8 cellular contexts compared by ENCODE assay signal in the genomic region with DNA sequence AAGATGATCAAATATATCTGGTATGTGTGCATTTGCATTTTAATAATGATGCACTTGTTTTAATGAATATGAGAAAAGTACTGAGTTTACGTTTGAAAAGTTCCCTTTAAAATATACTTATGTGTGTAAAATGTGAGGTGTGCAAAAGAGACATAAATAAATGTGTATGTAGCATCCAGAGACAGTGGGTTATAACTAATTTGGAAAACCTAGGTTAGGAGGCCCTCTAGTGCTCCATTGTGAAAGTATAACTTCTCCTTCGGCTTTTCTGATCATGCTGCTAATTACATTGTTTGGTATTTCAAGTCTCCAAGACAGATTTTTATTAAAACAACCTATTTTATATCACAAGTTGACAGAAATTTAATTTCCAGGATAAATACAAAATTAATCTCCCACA. TPM values are rescaled to one million over a fixed set of nuclear protein-coding genes. Genes with fewer than 3 reads are reported as not detected.
DNase-seq lines count a peak whose midpoint lies in the region; ATAC-seq, FAIRE-seq and TF ChIP-seq lines count a peak whose summit lies in the region.

No MANE protein-coding gene starts in this region.

- no peak overlapping the region for H3K27ac ChIP-seq in left ventricle myocardium inferior (replicated peaks)
- no peak overlapping the region for H3K27ac ChIP-seq in gastrocnemius medialis

- TF ChIP-seq CTCF in left ventricle myocardium inferior (IDR thresholded peaks at IDR 0.05; ENCODE audit: borderline replicate concordance) (peak; percentile 49), choroid plexus epithelial cell (conservative IDR thresholded peaks at IDR 0.05; ENCODE audit: low read depth, low read length) (peak; percentile 66), nephron (IDR thresholded peaks at IDR 0.05; ENCODE audit: unreplicated experiment in 3 of 3) (peak; percentile 56 to 66 (median 58)), gastrocnemius medialis (IDR thresholded peaks at IDR 0.05 in 4 of 5, conservative IDR thresholded peaks at IDR 0.05 in 1 of 5) (peak in 1 of 5 experiments; percentile 20)

- H3K27me3 Mint-ChIP-seq in nephron (ENCODE audit: low read depth): peaks cover 6% of the 10 kb centered on the region

- H3K27me3 ChIP-seq in left ventricle myocardium inferior (ENCODE audit: low read depth) (peaks cover 25% of the 10 kb centered on the region), gastrocnemius medialis (no peaks in the 10 kb centered on the region)

- intact Hi-C loops in left ventricle myocardium inferior (cut with micrococcal nuclease) (no loop called here), Right ventricle myocardium superior (cut with DNase I) (no loop called here), gastrocnemius medialis (cut with DNase I; ENCODE audit: low total_unique reads) (no loop called here)

- H3K9me3 ChIP-seq in left ventricle myocardium inferior (replicated peaks): no peaks in the 10 kb centered on the region
- H3K9me3 ChIP-seq in gastrocnemius medialis: no peaks in the 10 kb centered on the region

- ATAC-seq in Right ventricle myocardium superior (ENCODE audit: poor library complexity): no peak
- ATAC-seq in HG02981 (IDR thresholded peaks at IDR 0.05; ENCODE audit: unreplicated experiment): peak; percentile 79
- no peak for ATAC-seq in gastrocnemius medialis

- no peaks in the 10 kb centered on the region for H3K9me3 Mint-ChIP-seq in nephron

- H3K4me1 Mint-ChIP-seq in nephron: no peaks in the 10 kb centered on the region

- no peaks in the 10 kb centered on the region for H3K36me3 Mint-ChIP-seq in nephron (ENCODE audit: low read depth)

- in situ Hi-C loops in gastrocnemius medialis (cut with MboI; ENCODE audit: low sequenced_read_pairs in 4 of 4): no loop called here

- H3K36me3 ChIP-seq in left ventricle myocardium inferior: no peaks in the 10 kb centered on the region
- H3K36me3 ChIP-seq in gastrocnemius medialis: no peaks in the 10 kb centered on the region

- H3K4me3 ChIP-seq in left ventricle myocardium inferior: no peak overlapping the region
- no peak overlapping the region for H3K4me3 ChIP-seq in choroid plexus epithelial cell (ENCODE audit: low read depth, low read length)
- H3K4me3 ChIP-seq in gastrocnemius medialis: no peak overlapping the region

- H3K4me1 ChIP-seq in left ventricle myocardium inferior (no peaks in the 10 kb centered on the region), gastrocnemius medialis (no peaks in the 10 kb centered on the region)

- DNase-seq in left ventricle myocardium inferior: no peak
- DNase-seq in Right ventricle myocardium superior: no peak
- DNase-seq in NCI-H510A treated with DMSO at 0.1 percent for 48 hours (lab: John Stamatoyannopoulos, UW): peak; percentile 28
- DNase-seq in choroid plexus epithelial cell (ENCODE audit: low read depth): peak; percentile 71
- no peak for DNase-seq in gastrocnemius medialis
- no peak for DNase-seq in H54 (ENCODE audit: insufficient read length, low spot score)

- no peak overlapping the region for H3K4me3 Mint-ChIP-seq in nephron

- no peak overlapping the region for H3K27ac Mint-ChIP-seq in nephron

- FAIRE-seq in H54 (lab: Jason Lieb, UNC): no peak

- TF ChIP-seq POLR2A in gastrocnemius medialis (IDR thresholded peaks at IDR 0.05): no peak
- TF ChIP-seq POLR2A in H54 (IDR thresholded peaks at IDR 0.05; ENCODE audit: low read depth, low read length): no peak

RNA-seq across cellular contexts. Expression of a gene that starts 30.1 kb away (rescaled TPM):
- total RNA-seq in left ventricle myocardium inferior: not detected
- total RNA-seq in Right ventricle myocardium superior: not detected
- total RNA-seq in gastrocnemius medialis: not detected

Comparison
In these comparisons a context has a peak if more than half of its experiments do, and no peak if none do; other contexts are left out.
1. DNase-seq: peak in NCI-H510A treated with DMSO at 0.1 percent for 48 hours (single experiment) and choroid plexus epithelial cell (single experiment); none in left ventricle myocardium inferior (single experiment), Right ventricle myocardium superior (single experiment), gastrocnemius medialis (0 of 2) and H54 (single experiment).